In the genomic region with DNA sequence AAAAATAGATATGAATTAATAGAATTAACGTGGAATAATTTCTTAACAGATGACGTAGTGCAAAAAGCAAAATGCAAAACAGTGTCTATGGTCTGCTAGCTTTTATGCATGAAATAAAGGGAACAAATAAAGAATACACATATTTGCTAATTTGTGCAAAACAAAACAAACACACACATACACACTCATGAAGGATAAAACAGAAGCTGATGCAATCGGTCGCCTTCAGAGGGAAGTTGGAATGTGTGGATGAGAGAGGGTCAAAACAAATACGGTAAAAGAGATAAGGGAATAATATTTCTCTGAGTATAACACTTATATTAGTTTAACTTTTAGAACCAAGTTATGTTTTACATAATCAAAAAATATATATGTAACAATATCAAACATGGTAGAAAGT, we compare ENCODE assay signal across 1 cellular context.
A peak's percentile ranks its signal among the peaks of the same experiment; 100 is the strongest.
TF ChIP-seq lines count a peak whose summit lies in the region.

No MANE protein-coding gene starts in this region.

TF ChIP-seq in HepG2, 621 proteins besides CTCF, POLR2A, EP300 and RAD21 (continued from another document):
- TF ChIP-seq, protein P1, sequence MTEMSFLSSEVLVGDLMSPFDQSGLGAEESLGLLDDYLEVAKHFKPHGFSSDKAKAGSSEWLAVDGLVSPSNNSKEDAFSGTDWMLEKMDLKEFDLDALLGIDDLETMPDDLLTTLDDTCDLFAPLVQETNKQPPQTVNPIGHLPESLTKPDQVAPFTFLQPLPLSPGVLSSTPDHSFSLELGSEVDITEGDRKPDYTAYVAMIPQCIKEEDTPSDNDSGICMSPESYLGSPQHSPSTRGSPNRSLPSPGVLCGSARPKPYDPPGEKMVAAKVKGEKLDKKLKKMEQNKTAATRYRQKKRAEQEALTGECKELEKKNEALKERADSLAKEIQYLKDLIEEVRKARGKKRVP (CRISPR knock-in tag; IDR thresholded peaks at IDR 0.05), result peak in 1 of 2 experiments; percentile 72; a peak in 2 of 4 replicates
- peak; percentile 30; the same call in 1 of the 2 replicates for TF ChIP-seq CEBPG (CRISPR knock-in tag; IDR thresholded peaks at IDR 0.05)
